2 cellular contexts compared by ENCODE assay signal in the genomic region with DNA sequence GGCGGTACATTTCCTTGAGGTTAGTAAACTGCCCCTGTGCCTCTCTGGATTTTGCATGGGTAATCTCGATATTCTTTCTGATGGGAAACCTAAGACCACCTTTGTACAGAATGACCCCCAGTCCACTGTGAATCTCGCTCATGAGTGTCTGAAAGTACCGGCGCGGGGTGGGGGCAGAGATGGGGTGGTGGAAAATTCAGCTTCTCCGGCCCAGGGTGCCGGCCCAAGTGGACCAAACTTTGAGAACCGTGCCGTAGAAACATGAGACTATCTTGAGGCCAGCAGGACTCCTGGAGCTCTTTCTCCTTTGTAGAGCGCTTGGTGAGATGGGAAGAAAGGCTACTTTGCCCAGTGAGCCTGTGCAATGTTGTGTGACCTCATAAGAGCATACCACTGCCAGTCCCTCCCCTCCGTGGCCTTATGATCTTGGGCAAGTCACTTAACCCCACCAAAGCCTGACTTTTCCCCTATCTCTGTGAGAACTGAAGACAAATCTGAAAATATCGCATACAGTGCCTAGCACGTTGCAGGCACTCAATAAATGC.
TF ChIP-seq lines count a peak whose summit lies in the region.

No MANE protein-coding gene starts in this region.

TF ChIP-seq in IMR-90, 13 proteins besides CTCF, POLR2A, EP300 and RAD21:
- no peak for TF ChIP-seq MXI1 (IDR thresholded peaks at IDR 0.05; ENCODE audit: borderline replicate concordance, low read depth, low read length)
- TF ChIP-seq NFE2L2 (IDR thresholded peaks at IDR 0.05; ENCODE audit: low read depth, low read length) = no peak
- TF ChIP-seq, protein P1, sequence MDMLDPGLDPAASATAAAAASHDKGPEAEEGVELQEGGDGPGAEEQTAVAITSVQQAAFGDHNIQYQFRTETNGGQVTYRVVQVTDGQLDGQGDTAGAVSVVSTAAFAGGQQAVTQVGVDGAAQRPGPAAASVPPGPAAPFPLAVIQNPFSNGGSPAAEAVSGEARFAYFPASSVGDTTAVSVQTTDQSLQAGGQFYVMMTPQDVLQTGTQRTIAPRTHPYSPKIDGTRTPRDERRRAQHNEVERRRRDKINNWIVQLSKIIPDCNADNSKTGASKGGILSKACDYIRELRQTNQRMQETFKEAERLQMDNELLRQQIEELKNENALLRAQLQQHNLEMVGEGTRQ (IDR thresholded peaks at IDR 0.05; ENCODE audit: low read depth, low read length) = no peak
- TF ChIP-seq, protein P2, sequence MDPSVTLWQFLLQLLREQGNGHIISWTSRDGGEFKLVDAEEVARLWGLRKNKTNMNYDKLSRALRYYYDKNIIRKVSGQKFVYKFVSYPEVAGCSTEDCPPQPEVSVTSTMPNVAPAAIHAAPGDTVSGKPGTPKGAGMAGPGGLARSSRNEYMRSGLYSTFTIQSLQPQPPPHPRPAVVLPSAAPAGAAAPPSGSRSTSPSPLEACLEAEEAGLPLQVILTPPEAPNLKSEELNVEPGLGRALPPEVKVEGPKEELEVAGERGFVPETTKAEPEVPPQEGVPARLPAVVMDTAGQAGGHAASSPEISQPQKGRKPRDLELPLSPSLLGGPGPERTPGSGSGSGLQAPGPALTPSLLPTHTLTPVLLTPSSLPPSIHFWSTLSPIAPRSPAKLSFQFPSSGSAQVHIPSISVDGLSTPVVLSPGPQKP (IDR thresholded peaks at IDR 0.05; ENCODE audit: borderline replicate concordance, low read depth, low read length) = no peak
- TF ChIP-seq BHLHE40 (IDR thresholded peaks at IDR 0.05; ENCODE audit: low read depth, low read length) = no peak
- TF ChIP-seq RCOR1 (IDR thresholded peaks at IDR 0.05; ENCODE audit: insufficient replicate concordance, low read length) = no peak
- no peak for TF ChIP-seq CHD1 (IDR thresholded peaks at IDR 0.05; ENCODE audit: low read depth, low read length)
- TF ChIP-seq RFX5 (IDR thresholded peaks at IDR 0.05; ENCODE audit: low read depth, low read length) = no peak
- no peak for TF ChIP-seq MAFK (IDR thresholded peaks at IDR 0.05; ENCODE audit: low read depth, low read length)
- no peak for TF ChIP-seq MAZ (IDR thresholded peaks at IDR 0.05; ENCODE audit: borderline replicate concordance, low read depth, low read length)
- no peak for TF ChIP-seq CEBPB (IDR thresholded peaks at IDR 0.05; ENCODE audit: low read depth, low read length)
- TF ChIP-seq FOS (IDR thresholded peaks at IDR 0.05; ENCODE audit: low read depth, low read length) = no peak
- no peak for TF ChIP-seq SMC3 (IDR thresholded peaks at IDR 0.05; ENCODE audit: low read depth, low read length)

TF ChIP-seq in endothelial cell of umbilical vein, 7 proteins besides CTCF, POLR2A, EP300 and RAD21:
- TF ChIP-seq FOS (IDR thresholded peaks at IDR 0.05; ENCODE audit: borderline replicate concordance, insufficient read depth, low read length) (no peak), JUN (IDR thresholded peaks at IDR 0.05; ENCODE audit: borderline replicate concordance, insufficient read depth, insufficient read length, low read depth) (no peak), GATA2 (IDR thresholded peaks at IDR 0.05; ENCODE audit: insufficient read depth, insufficient read length, low read depth, low read length) (no peak), MYC (IDR thresholded peaks at IDR 0.05; ENCODE audit: low read depth, low read length) (no peak), EZH2 (IDR thresholded peaks at IDR 0.05; ENCODE audit: borderline replicate concordance, low read depth, low read length, severe bottlenecking) (no peak), POLR2AphosphoS5 (IDR thresholded peaks at IDR 0.05; ENCODE audit: insufficient read depth, low read depth, low read length) (no peak)
- TF ChIP-seq, protein P3, sequence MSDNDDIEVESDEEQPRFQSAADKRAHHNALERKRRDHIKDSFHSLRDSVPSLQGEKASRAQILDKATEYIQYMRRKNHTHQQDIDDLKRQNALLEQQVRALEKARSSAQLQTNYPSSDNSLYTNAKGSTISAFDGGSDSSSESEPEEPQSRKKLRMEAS (IDR thresholded peaks at IDR 0.05; ENCODE audit: insufficient read depth, insufficient read length) = no peak
